ENCODE assay signal across 8 cellular contexts in the genomic region with DNA sequence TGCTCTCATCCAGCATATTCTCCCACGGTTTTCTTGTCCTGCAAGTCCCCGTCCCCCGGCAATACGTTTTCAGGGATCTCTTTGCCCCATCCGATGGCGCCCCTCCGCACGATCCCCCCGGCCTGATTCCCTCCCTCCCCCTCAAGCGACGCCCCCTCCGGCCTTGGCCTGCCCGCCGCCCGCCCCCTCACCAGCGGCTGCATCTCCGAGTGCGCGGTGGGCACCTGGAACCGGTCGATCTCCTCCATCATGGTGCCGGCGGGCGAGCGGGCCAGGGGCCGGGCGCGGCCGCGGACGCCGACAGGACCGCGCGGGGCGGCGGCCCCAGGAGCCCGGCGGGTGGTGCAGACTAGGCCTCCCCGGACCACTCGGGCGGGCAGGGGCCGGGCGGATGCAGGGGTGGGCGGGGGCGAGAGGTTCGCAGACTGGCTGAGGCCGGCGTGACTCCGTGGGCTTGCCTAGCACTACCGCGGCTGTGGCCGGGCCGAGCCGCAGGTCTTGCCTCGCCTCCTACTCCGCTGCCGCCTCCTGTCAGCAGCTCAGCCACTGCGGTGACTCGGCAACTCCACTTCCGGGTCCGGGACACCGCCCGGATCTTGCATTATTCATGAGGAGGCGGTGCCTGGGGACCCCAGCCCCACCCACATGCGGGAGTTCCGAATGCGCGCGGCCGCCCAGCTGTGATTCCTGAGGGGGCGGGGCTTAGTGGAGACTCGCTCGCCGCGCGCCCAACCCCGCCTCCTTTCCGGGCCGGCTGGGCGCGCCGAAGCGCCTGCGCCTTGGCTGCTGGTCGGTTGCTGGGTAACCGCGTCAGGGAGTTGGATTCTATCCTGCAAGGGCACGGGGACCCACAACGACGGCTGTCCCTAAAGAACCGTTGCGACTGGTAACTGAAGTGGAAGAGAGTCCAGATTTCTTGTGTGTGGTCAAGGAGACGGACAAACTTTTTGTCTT. TPM values are rescaled to one million over a fixed set of nuclear protein-coding genes. Genes with fewer than 3 reads are reported as not detected.
DNase-seq lines count a peak whose midpoint lies in the region; ATAC-seq, FAIRE-seq and TF ChIP-seq lines count a peak whose summit lies in the region.

Gene DNAI1, plus strand, starts transcription at position 793 of the 954 bp plus-strand sequence. CDS start 201 bp downstream, outside the sequence.
Gene FAM219A, minus strand, starts transcription at position 558 of the 954 bp plus-strand sequence. Its CDS starts 307 bp downstream, at position 251.

- ATAC-seq in GM21390 (IDR thresholded peaks at IDR 0.05; ENCODE audit: unreplicated experiment): peak; percentile 98

- H2BK12ac ChIP-seq in H1 (ENCODE audit: low read depth, low read length) (0 out of 2 replicates have a peak within 1 kb of the TSS, but pooled peaks have one; percentile 4), mesenchymal stem cell (ENCODE audit: low read length in 2 of 2) (peak within 1 kb of the TSS in 1 of 2 experiments; percentile 47)

- no peak within 1 kb of the TSS for H2BK15ac ChIP-seq in H1 (ENCODE audit: low read length)
- no peak within 1 kb of the TSS for H2BK15ac ChIP-seq in mesenchymal stem cell (ENCODE audit: low read depth, poor library complexity, severe bottlenecking)

- no peak within 1 kb of the TSS for H3K4ac ChIP-seq in H1 (replicated peaks; ENCODE audit: insufficient read length, low read depth, low read length)
- H3K4ac ChIP-seq in mesenchymal stem cell (ENCODE audit: low read depth in 1 of 2, low read length in 2 of 2): peak within 1 kb of the TSS in 1 of 2 experiments; percentile 63

- H3K18ac ChIP-seq in H1 (ENCODE audit: extremely low read depth, low read length) (peak within 1 kb of the TSS; percentile 10), mesenchymal stem cell (ENCODE audit: low read depth in 1 of 2, low read length in 2 of 2) (peak within 1 kb of the TSS; percentile 71 to 86)

- in situ Hi-C loops in Caki2 (cut with HindIII; ENCODE audit: low pct_unique_long_range_greater_than_20kb, low sequenced_read_pairs): no loop called here

- H3K4me1 ChIP-seq in H1 (replicated peaks in 1 of 4; ENCODE audit: control insufficient read depth in 3 of 4, insufficient read depth in 4 of 4, low read length in 3 of 4): peaks cover 0 to 12% (median 6%) of the 10 kb centered on the region in 4 experiments; a peak in 6 of 7 replicates
- H3K4me1 ChIP-seq in mesenchymal stem cell (ENCODE audit: control insufficient read depth, insufficient read depth, low read depth, low read length): peaks cover 9% of the 10 kb centered on the region

- TF ChIP-seq CTCF in H1 (IDR thresholded peaks at IDR 0.05; ENCODE audit: control extremely low read depth in 1 of 3, insufficient read depth in 1 of 3, low read depth in 1 of 3, low read length in 3 of 3): no peak

- H2AFZ ChIP-seq in H1 (ENCODE audit: low read length) (peak within 1 kb of the TSS; percentile 96), mesenchymal stem cell (ENCODE audit: low read depth, low read length) (peak within 1 kb of the TSS; percentile 72)

- peaks cover 1 to 2% of the 10 kb centered on the region in 2 experiments for H4K20me1 ChIP-seq in H1 (replicated peaks in 1 of 2; ENCODE audit: control insufficient read depth in 1 of 2, insufficient read depth in 2 of 2, low read length in 2 of 2)

- H3K9ac ChIP-seq in H1 (replicated peaks in 1 of 4; ENCODE audit: extremely low read depth in 1 of 4, low read depth in 3 of 4, low read length in 3 of 4) (peak within 1 kb of the TSS in 3 of 4 experiments; percentile 35 to 49 (median 42); a peak in 6 of 7 replicates), mesenchymal stem cell (ENCODE audit: low read length) (peak within 1 kb of the TSS; percentile 94)

- peaks cover 0 to 12% (median 7%) of the 10 kb centered on the region in 4 experiments; a peak in 4 of 7 replicates for H3K27me3 ChIP-seq in H1 (replicated peaks in 1 of 4; ENCODE audit: control insufficient read depth in 3 of 4, extremely low read depth in 1 of 4, insufficient read depth in 3 of 4, low read length in 3 of 4)
- H3K27me3 ChIP-seq in mesenchymal stem cell (ENCODE audit: control insufficient read depth in 1 of 2, insufficient read depth in 1 of 2, low read length in 2 of 2): peaks cover 0 to 23% of the 10 kb centered on the region in 2 experiments

- H4K8ac ChIP-seq in H1 (ENCODE audit: extremely low read depth, insufficient read depth, low read length) (peak within 1 kb of the TSS; percentile 83; the same call in 1 of the 2 replicates), mesenchymal stem cell (ENCODE audit: low read length) (peak within 1 kb of the TSS; percentile 76)

- H3K4me2 ChIP-seq in H1 (ENCODE audit: insufficient read depth in 1 of 2, low read depth in 2 of 2, low read length in 2 of 2) (peak within 1 kb of the TSS; percentile 93 to 98), mesenchymal stem cell (ENCODE audit: low read length, poor library complexity, severe bottlenecking) (peak within 1 kb of the TSS; percentile 74)

- TF ChIP-seq RAD21 in H1 (IDR thresholded peaks at IDR 0.05 in 1 of 2, conservative IDR thresholded peaks at IDR 0.05 in 1 of 2; ENCODE audit: low read depth in 2 of 2, low read length in 2 of 2): no peak

- H3K14ac ChIP-seq in H1 (ENCODE audit: insufficient read length) (no peak within 1 kb of the TSS), mesenchymal stem cell (ENCODE audit: low read length in 2 of 2) (peak within 1 kb of the TSS in 1 of 2 experiments; percentile 94)

- no peak within 1 kb of the TSS for H2BK20ac ChIP-seq in H1 (ENCODE audit: low read length)

- H3K79me2 ChIP-seq in H1 (ENCODE audit: control insufficient read depth in 1 of 2, insufficient read depth in 2 of 2, low read length in 2 of 2): no peaks in the 10 kb centered on the region

- H3K4me3 ChIP-seq in H1 (ENCODE audit: extremely low read depth in 1 of 4, insufficient read depth in 2 of 4, low read depth in 3 of 4, low read length in 4 of 4): peak within 1 kb of the TSS; percentile 64 to 87 (median 84)
- H3K4me3 ChIP-seq in mesenchymal stem cell (ENCODE audit: insufficient read depth in 1 of 2, low read depth in 1 of 2, low read length in 2 of 2): peak within 1 kb of the TSS; percentile 83 to 91

- peak in 1 of 2 experiments; percentile 67; a peak in 1 of 3 replicates for TF ChIP-seq POLR2A in H1 (IDR thresholded peaks at IDR 0.05; ENCODE audit: control extremely low read depth in 1 of 2, low read depth in 2 of 2, low read length in 2 of 2)

- H4K91ac ChIP-seq in H1 (replicated peaks; ENCODE audit: insufficient read length, low read length) (no peak within 1 kb of the TSS), mesenchymal stem cell (ENCODE audit: low read length) (peak within 1 kb of the TSS; percentile 57)

- H3K36me3 ChIP-seq in H1 (ENCODE audit: control insufficient read depth in 2 of 4, insufficient read depth in 4 of 4, low read length in 3 of 4): no peaks in the 10 kb centered on the region
- no peaks in the 10 kb centered on the region for H3K36me3 ChIP-seq in mesenchymal stem cell (ENCODE audit: control insufficient read depth in 1 of 2, insufficient read depth in 2 of 2, low read depth in 1 of 2, low read length in 2 of 2)

- no peak within 1 kb of the TSS for H3K27ac ChIP-seq in H1 (ENCODE audit: low read depth, low read length)
- peak within 1 kb of the TSS; percentile 37 for H3K27ac ChIP-seq in mesenchymal stem cell (ENCODE audit: low read length, poor library complexity, severe bottlenecking)

- H3K23me2 ChIP-seq in H1 (ENCODE audit: low read depth, low read length): peaks cover 17% of the 10 kb centered on the region

- H2BK5ac ChIP-seq in H1 (ENCODE audit: low read depth, low read length): 0 out of 2 replicates have a peak within 1 kb of the TSS, but pooled peaks have one; percentile 3
- H2BK5ac ChIP-seq in mesenchymal stem cell (ENCODE audit: low read depth, low read length, poor library complexity, severe bottlenecking): no peak within 1 kb of the TSS

- H3K23ac ChIP-seq in H1 (ENCODE audit: insufficient read length): no peak within 1 kb of the TSS
- H3K23ac ChIP-seq in mesenchymal stem cell (ENCODE audit: low read length in 2 of 2): peak within 1 kb of the TSS in 1 of 2 experiments; percentile 60

- H2AK5ac ChIP-seq in H1 (ENCODE audit: low read depth, low read length): no peak within 1 kb of the TSS
- no peak within 1 kb of the TSS for H2AK5ac ChIP-seq in mesenchymal stem cell (ENCODE audit: low read length, severe bottlenecking)

- no peak within 1 kb of the TSS for H2BK120ac ChIP-seq in H1 (replicated peaks; ENCODE audit: low read depth, low read length)
- peak within 1 kb of the TSS; percentile 13 for H2BK120ac ChIP-seq in mesenchymal stem cell (ENCODE audit: low read depth, low read length)

- 3% methylated on average over 38 of the region's 94 CpGs; no CpG with 5 or more reads in 1 of the 2 experiments for WGBS in H1 (ENCODE audit: extremely low coverage in 1 of 2, insufficient coverage in 1 of 2, insufficient read length in 1 of 2, insufficient replicate concordance in 2 of 2, low coverage in 1 of 2, low lambda C conversion rate in 2 of 2, missing lambda C conversion rate in 1 of 2), 2 experiments
- under 1% methylated on average over 73 of the region's 94 CpGs for WGBS in mesenchymal stem cell

- no peak within 1 kb of the TSS for H4K5ac ChIP-seq in H1 (ENCODE audit: insufficient read length, low read depth, low read length)

- H3K56ac ChIP-seq in H1 (replicated peaks; ENCODE audit: insufficient read length, low read depth, low read length): no peak within 1 kb of the TSS

- POLR2A ChIA-PET in H1 (lab: Charles Lee; ENCODE audit: partially characterized antibody): interaction anchor here (2.3 kb wide), 1 partner anchor 11 kb away, joined by 6 read pairs; no protein-coding TSS in a partner anchor

- no peak for FAIRE-seq in H1 (lab: Jason Lieb, UNC)

- no peaks in the 10 kb centered on the region; the same call in 1 of the 2 replicates for H3K79me1 ChIP-seq in H1 (ENCODE audit: low read depth, low read length)
- H3K79me1 ChIP-seq in mesenchymal stem cell (replicated peaks; ENCODE audit: low read length, poor library complexity, severe bottlenecking): peaks cover 15% of the 10 kb centered on the region

- no peaks in the 10 kb centered on the region for H3K9me3 ChIP-seq in H1 (ENCODE audit: insufficient read depth in 2 of 2, low read depth in 1 of 2, low read length in 1 of 2)
- H3K9me3 ChIP-seq in mesenchymal stem cell (ENCODE audit: control insufficient read depth, low read length): no peaks in the 10 kb centered on the region

- DNase-seq in Caki2 (ENCODE audit: low read depth): peak; percentile 95
- peak; percentile 22 to 99 (median 96) for DNase-seq in HUDEP-2 (lab: John Stamatoyannopoulos, UW; ENCODE audit: unreplicated experiment in 76 of 76)
- peak; percentile 98 for DNase-seq in NOMO-1 treated with dmso at 0.1 percent for 144 hours (lab: John Stamatoyannopoulos, UW; ENCODE audit: unreplicated experiment)
- DNase-seq in activated CD8-positive, alpha-beta memory T cell treated with anti-CD3 and anti-CD28 coated beads, Interleukin-2, amount 50 U/mL, for 1 hour (ENCODE audit: extremely low read depth): peak; percentile 98
- DNase-seq in H1 (ENCODE audit: low read depth in 1 of 2, low spot score in 2 of 2): peak; percentile 95 to 99
- DNase-seq in mesenchymal stem cell: peak; percentile 98
- DNase-seq in stimulated activated CD8-positive, alpha-beta memory T cell treated with anti-CD3 and anti-CD28 coated beads, Interleukin-12 subunit alpha, Interleukin-12 subunit beta, amount 100 ng/mL, for 24 hours (ENCODE audit: extremely low read depth): peak; percentile 98

- CTCF ChIA-PET in H1 (lab: Charles Lee; ENCODE audit: partially characterized antibody): interaction anchor here (1.2 to 13.0 kb wide), 5 partner anchors 18 to 176 kb away, joined by 3 to 73 read pairs (median 6); no protein-coding TSS in a partner anchor

- no peak for TF ChIP-seq EP300 in H1 (IDR thresholded peaks at IDR 0.05; ENCODE audit: borderline replicate concordance in 1 of 2, low read depth in 2 of 2, low read length in 2 of 2)

RNA-seq across cellular contexts. Expression of gene DNAI1, which starts in this region (rescaled TPM):
- total RNA-seq in Caki2 (2014; rRNA removed; shearing (Covaris generic); ENCODE audit: low replicate concordance): not detected in 2 replicates
- total RNA-seq in H1 (2021; fragmentation: NEBNext Ultra II Directional; extraction: Animal tissue kit (Norgen Biotek cat#: 25700)): 0.37 and 1.1 TPM in 2 replicates
- 0.35 and 0.54 TPM in 2 replicates for polyA plus RNA-seq in H1 (2011; rRNA removed)
- polyA plus RNA-seq in H1 (2011; cell fraction: cytosol; rRNA removed): 0.54 TPM
- 2.5 TPM for polyA plus RNA-seq in H1 (2011; cell fraction: nucleus; rRNA removed)
- polyA plus RNA-seq in H1 (2012, experiment 1 of 2): 0.36 to 1.1 TPM (median 0.81 TPM) in 4 replicates
- not detected for polyA plus RNA-seq in H1 (2012, experiment 2 of 2)
- 0.24 TPM for polyA plus RNA-seq in H1 (2013, experiment 1 of 2)
- polyA plus RNA-seq in H1 (2013, experiment 2 of 2): 0.13 TPM
- polyA minus RNA-seq in H1 (2011; rRNA and poly(A)+ RNA removed): 0.32 and 1.1 TPM in 2 replicates
- not detected for polyA minus RNA-seq in H1 (2011; cell fraction: cytosol; rRNA and poly(A)+ RNA removed)
- polyA minus RNA-seq in H1 (2011; cell fraction: nucleus; rRNA and poly(A)+ RNA removed): 1.00 TPM
- polyA plus RNA-seq in mesenchymal stem cell (2013, experiment 1 of 2): not detected
- not detected for polyA plus RNA-seq in mesenchymal stem cell (2013, experiment 2 of 2)

RNA-seq across cellular contexts. Expression of gene FAM219A, which starts in this region (rescaled TPM):
- total RNA-seq in Caki2 (2014; rRNA removed; shearing (Covaris generic); ENCODE audit: low replicate concordance): 5.4 and 13.1 TPM in 2 replicates
- 10.4 and 10.6 TPM in 2 replicates for total RNA-seq in H1 (2021; fragmentation: NEBNext Ultra II Directional; extraction: Animal tissue kit (Norgen Biotek cat#: 25700))
- polyA plus RNA-seq in H1 (2011; rRNA removed): 7.7 and 8.8 TPM in 2 replicates
- 7.7 TPM for polyA plus RNA-seq in H1 (2011; cell fraction: cytosol; rRNA removed)
- 12.6 TPM for polyA plus RNA-seq in H1 (2011; cell fraction: nucleus; rRNA removed)
- polyA plus RNA-seq in H1 (2012, experiment 1 of 2): 8.5 to 12.2 TPM (median 10.2 TPM) in 4 replicates
- polyA plus RNA-seq in H1 (2012, experiment 2 of 2): 10.0 TPM
- polyA plus RNA-seq in H1 (2013, experiment 1 of 2): 5.1 TPM
- polyA plus RNA-seq in H1 (2013, experiment 2 of 2): 5.1 TPM
- 5.2 and 7.2 TPM in 2 replicates for polyA minus RNA-seq in H1 (2011; rRNA and poly(A)+ RNA removed)
- polyA minus RNA-seq in H1 (2011; cell fraction: cytosol; rRNA and poly(A)+ RNA removed): 5.6 TPM
- 3.5 TPM for polyA minus RNA-seq in H1 (2011; cell fraction: nucleus; rRNA and poly(A)+ RNA removed)
- polyA plus RNA-seq in mesenchymal stem cell (2013, experiment 1 of 2): 13.8 TPM
- 14.0 TPM for polyA plus RNA-seq in mesenchymal stem cell (2013, experiment 2 of 2)
